In genomic region chr1:21176589-21177555, GRCh38 we compare ENCODE assay signal across 8 cellular contexts.
DNase-seq lines count a peak whose midpoint lies in the region; ATAC-seq and TF ChIP-seq lines count a peak whose summit lies in the region.

Gene EIF4G3, minus strand, starts transcription at chr1:21176897. Its CDS starts 174,155 bp downstream, at chr1:21002742.

- peaks cover 25% of the 10 kb centered on the region for H3K4me1 Mint-ChIP-seq in activated naive CD4-positive, alpha-beta T cell treated with anti-CD3 and anti-CD28 coated beads, Interleukin-2, amount 50 U/mL, for 24 hours

- peak; percentile 93 for DNase-seq in GM06990 (ENCODE audit: extremely low read depth, insufficient read length)
- peak; percentile 100 for DNase-seq in NCI-H1092 (lab: John Stamatoyannopoulos, UW)
- peak; percentile 97 for DNase-seq in germinal center (ENCODE audit: low spot score)
- peak; percentile 81 for DNase-seq in non-pigmented ciliary epithelial cell (ENCODE audit: low read depth)
- DNase-seq in superior temporal gyrus (ENCODE audit: extremely low spot score): peak; percentile 100

- no peaks in the 10 kb centered on the region for H3K36me3 Mint-ChIP-seq in activated naive CD4-positive, alpha-beta T cell treated with anti-CD3 and anti-CD28 coated beads, Interleukin-2, amount 50 U/mL, for 24 hours

- no peaks in the 10 kb centered on the region for H3K9me3 Mint-ChIP-seq in activated naive CD4-positive, alpha-beta T cell treated with anti-CD3 and anti-CD28 coated beads, Interleukin-2, amount 50 U/mL, for 24 hours

- H3K36me3 ChIP-seq in GM06990 (ENCODE audit: control insufficient read depth, insufficient read depth, low read length): no peaks in the 10 kb centered on the region

- TF ChIP-seq CTCF in GM06990 (IDR thresholded peaks at IDR 0.05; ENCODE audit: insufficient read depth, low read length, poor library complexity, severe bottlenecking): no peak

- H3K27me3 ChIP-seq in GM06990 (replicated peaks; ENCODE audit: control insufficient read depth, insufficient read depth, low read length): no peaks in the 10 kb centered on the region

- H3K4me3 Mint-ChIP-seq in activated naive CD4-positive, alpha-beta T cell treated with anti-CD3 and anti-CD28 coated beads, Interleukin-2, amount 50 U/mL, for 24 hours: peak within 1 kb of the TSS; percentile 91

- H3K27me3 Mint-ChIP-seq in activated naive CD4-positive, alpha-beta T cell treated with anti-CD3 and anti-CD28 coated beads, Interleukin-2, amount 50 U/mL, for 24 hours: no peaks in the 10 kb centered on the region

- H3K4me3 ChIP-seq in GM06990 (replicated peaks; ENCODE audit: low read depth, low read length): peak within 1 kb of the TSS; percentile 90

- ATAC-seq in HG02588 (IDR thresholded peaks at IDR 0.05; ENCODE audit: unreplicated experiment): peak; percentile 81
- ATAC-seq in SK-N-SH treated with all-trans-retinoic acid at 6 μM for 48 hours: peak; percentile 97

- H3K27ac Mint-ChIP-seq in activated naive CD4-positive, alpha-beta T cell treated with anti-CD3 and anti-CD28 coated beads, Interleukin-2, amount 50 U/mL, for 24 hours: peak within 1 kb of the TSS; percentile 95

TF ChIP-seq in SK-N-SH treated with all-trans-retinoic acid at 6 μM for 48 hours, 23 proteins besides CTCF, POLR2A, EP300 and RAD21:
- TF ChIP-seq PATZ1 (CRISPR knock-in tag; IDR thresholded peaks at IDR 0.05; ENCODE audit: borderline replicate concordance) (peak; percentile 62; the same call in 1 of the 2 replicates), CSDC2 (CRISPR knock-in tag; IDR thresholded peaks at IDR 0.05) (no peak), GLIS3 (CRISPR knock-in tag; IDR thresholded peaks at IDR 0.05) (no peak), RARB (CRISPR knock-in tag; IDR thresholded peaks at IDR 0.05) (no peak), ISL1 (CRISPR knock-in tag; IDR thresholded peaks at IDR 0.05) (no peak), TCF4 (CRISPR knock-in tag; IDR thresholded peaks at IDR 0.05; ENCODE audit: borderline replicate concordance) (no peak)

Comparison
In these comparisons a context has a peak if more than half of its experiments do, and no peak if none do; other contexts are left out.
1. Peak in every context shown above with its lines: DNase-seq, ATAC-seq and H3K4me3 ChIP-seq.